14 cellular contexts compared by ENCODE assay signal in the genomic region with DNA sequence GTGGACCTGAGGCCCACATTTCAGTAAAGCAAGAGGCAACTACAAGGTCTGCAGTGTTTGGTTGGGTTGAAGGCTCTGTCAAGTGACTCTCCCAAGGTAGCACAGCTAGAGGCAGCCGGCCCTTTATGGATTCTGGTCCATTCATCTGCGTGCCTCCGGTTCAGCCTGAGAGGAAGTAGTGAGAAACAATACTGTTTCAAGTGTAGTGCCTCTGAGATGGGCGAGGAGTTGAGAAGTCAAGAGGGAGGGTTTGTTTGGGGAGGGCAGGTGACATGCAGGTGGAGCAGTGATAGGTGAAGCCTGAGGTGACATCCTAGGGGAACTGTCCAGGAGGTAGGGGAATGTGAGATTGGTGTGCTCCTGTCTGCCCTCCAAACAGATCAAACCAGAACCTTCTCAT.
DNase-seq lines count a peak whose midpoint lies in the region; ATAC-seq lines count a peak whose summit lies in the region.
"Had no signal": no experiment of that assay in that cellular context is flagged by ENCODE, and none has a peak within 500 bp of the region (broad histone marks: within the 10 kb centered on the region; RNA-seq: fewer than 3 reads in every experiment).

No MANE protein-coding gene starts in this region.

- peaks cover 15% of the 10 kb centered on the region for H3K4me1 Mint-ChIP-seq in T-helper 2 cell treated with Interferon-gamma antibody and Interleukin-4, amounts not matched to agents 5 μg/mL and 100 μg/mL, for 36 hours (ENCODE audit: low read depth)
- H3K4me1 Mint-ChIP-seq in activated naive CD8-positive, alpha-beta T cell (ENCODE audit: low read depth): peaks cover 40% of the 10 kb centered on the region
- H3K4me1 Mint-ChIP-seq in activated naive CD8-positive, alpha-beta T cell treated with anti-CD3 and anti-CD28 coated beads for 36 hours: peaks cover 20% of the 10 kb centered on the region
- H3K4me1 Mint-ChIP-seq in T-cell: peaks cover 40 to 42% (median 41%) of the 10 kb centered on the region in 3 donors
- H3K4me1 Mint-ChIP-seq: H9 had no signal

- peak overlapping the region; percentile 33 for H3K27ac Mint-ChIP-seq in T-helper 2 cell treated with Interferon-gamma antibody and Interleukin-4, amounts not matched to agents 5 μg/mL and 100 μg/mL, for 36 hours
- H3K27ac Mint-ChIP-seq in activated naive CD8-positive, alpha-beta T cell: peak overlapping the region; percentile 75
- no peak overlapping the region for H3K27ac Mint-ChIP-seq in activated naive CD8-positive, alpha-beta T cell treated with anti-CD3 and anti-CD28 coated beads for 36 hours
- H3K27ac Mint-ChIP-seq in T-cell: peak overlapping the region; percentile 62 to 81
- H3K27ac Mint-ChIP-seq: H9 had no signal

- CTCF ChIA-PET in T-cell (lab: Charles Lee): no interaction called here

- H3K36me3 Mint-ChIP-seq in T-helper 2 cell treated with Interferon-gamma antibody and Interleukin-4, amounts not matched to agents 5 μg/mL and 100 μg/mL, for 36 hours (ENCODE audit: low read depth): no peaks in the 10 kb centered on the region
- H3K36me3 Mint-ChIP-seq in activated naive CD8-positive, alpha-beta T cell: peaks cover 2% of the 10 kb centered on the region
- H3K36me3 Mint-ChIP-seq in activated naive CD8-positive, alpha-beta T cell treated with anti-CD3 and anti-CD28 coated beads for 36 hours: no peaks in the 10 kb centered on the region
- H3K36me3 Mint-ChIP-seq in T-cell: no peaks in the 10 kb centered on the region

- POLR2A ChIA-PET in T-cell (lab: Charles Lee): no interaction called here

- no peaks in the 10 kb centered on the region for H3K9me3 Mint-ChIP-seq in T-helper 2 cell treated with Interferon-gamma antibody and Interleukin-4, amounts not matched to agents 5 μg/mL and 100 μg/mL, for 36 hours
- H3K9me3 Mint-ChIP-seq in activated naive CD8-positive, alpha-beta T cell (ENCODE audit: low read depth): no peaks in the 10 kb centered on the region
- H3K9me3 Mint-ChIP-seq in activated naive CD8-positive, alpha-beta T cell treated with anti-CD3 and anti-CD28 coated beads for 36 hours: peaks cover 4% of the 10 kb centered on the region
- peaks cover 0 to 3% (median 0%) of the 10 kb centered on the region in 3 donors for H3K9me3 Mint-ChIP-seq in T-cell
- H3K9me3 Mint-ChIP-seq: CD8-positive, alpha-beta memory T cell had no signal

- no peak for DNase-seq in T-helper 2 cell treated with Interferon-gamma antibody and Interleukin-4, amounts not matched to agents 5 μg/mL and 100 μg/mL, for 36 hours (ENCODE audit: low spot score)
- DNase-seq in T-helper 2 cell (no peak), T-cell (no peak), Ammon's horn (ENCODE audit: low spot score) (no peak), kidney glomerular epithelial cell (lab: John Stamatoyannopoulos, UW) (no peak)
- DNase-seq in activated naive CD8-positive, alpha-beta T cell treated with anti-CD3 and anti-CD28 coated beads for 36 hours: no peak
- DNase-seq: 8988T; AML-193; Caco-2; CD8-positive, alpha-beta memory T cell; GF-D8; GOT3; H9 had no signal

- H3K4me3 Mint-ChIP-seq in T-helper 2 cell treated with Interferon-gamma antibody and Interleukin-4, amounts not matched to agents 5 μg/mL and 100 μg/mL, for 36 hours: no peak overlapping the region
- H3K4me3 Mint-ChIP-seq in activated naive CD8-positive, alpha-beta T cell: peak overlapping the region; percentile 15
- H3K4me3 Mint-ChIP-seq in activated naive CD8-positive, alpha-beta T cell treated with anti-CD3 and anti-CD28 coated beads for 36 hours: no peak overlapping the region
- H3K4me3 Mint-ChIP-seq in T-cell: peak overlapping the region in 1 of 3 donors; percentile 22
- H3K4me3 Mint-ChIP-seq: CD8-positive, alpha-beta memory T cell; H9 had no signal

- peaks cover 2% of the 10 kb centered on the region for H3K27me3 Mint-ChIP-seq in T-helper 2 cell treated with Interferon-gamma antibody and Interleukin-4, amounts not matched to agents 5 μg/mL and 100 μg/mL, for 36 hours (ENCODE audit: low read depth)
- H3K27me3 Mint-ChIP-seq in activated naive CD8-positive, alpha-beta T cell: no peaks in the 10 kb centered on the region
- no peaks in the 10 kb centered on the region for H3K27me3 Mint-ChIP-seq in activated naive CD8-positive, alpha-beta T cell treated with anti-CD3 and anti-CD28 coated beads for 36 hours
- no peaks in the 10 kb centered on the region for H3K27me3 Mint-ChIP-seq in T-cell

- ATAC-seq in T-cell (replicated peaks in 1 of 4): peak; percentile 46 to 78 (median 61)
